23 cellular contexts compared by ENCODE assay signal in genomic region chr16:72367841-72368240, GRCh38.
"Had no signal": no experiment of that assay in that cellular context is flagged by ENCODE, and none has a peak within 500 bp of the region (broad histone marks: within the 10 kb centered on the region; RNA-seq: fewer than 3 reads in every experiment).

No MANE protein-coding gene starts in this region.

- H3K36me3 ChIP-seq: brain microvascular endothelial cell, cardiac muscle cell, Peyer's patch, SJCRH30 had no signal

- DNase-seq: activated CD4-positive, CD25-positive, alpha-beta regulatory T cell; activated CD8-positive, alpha-beta memory T cell treated with anti-CD3 and anti-CD28 coated beads, Interleukin-2, amount 50 U/mL, for 4 hours; activated CD8-positive, alpha-beta T cell treated with anti-CD3 and anti-CD28 coated beads for 36 hours; activated effector memory CD4-positive, alpha-beta T cell treated with anti-CD3 and anti-CD28 coated beads, Interleukin-2, amount 50 U/mL, for 16 hours; activated naive CD4-positive, alpha-beta T cell treated with anti-CD3 and anti-CD28 coated beads for 36 hours; activated naive CD8-positive, alpha-beta T cell treated with anti-CD3 and anti-CD28 coated beads for 36 hours; activated T-cell treated with anti-CD3 and anti-CD28 coated beads, Interleukin-2, amount 50 U/mL, for 1 hour; brain microvascular endothelial cell; NCI-H1105; NCI-H1436 treated with DMSO at 0.1 percent for 48 hours; NCI-H187; NCI-H2081; NCI-H446; NCI-H524; Peyer's patch; Right ventricle myocardium superior; SJCRH30; SK-N-SH; T-helper 1 cell had no signal

- H3K4me3 ChIP-seq: cardiac muscle cell, Peyer's patch, SJCRH30 had no signal

- H3K4me1 Mint-ChIP-seq: activated naive CD8-positive, alpha-beta T cell treated with anti-CD3 and anti-CD28 coated beads for 36 hours had no signal

- H3K27me3 Mint-ChIP-seq: activated CD8-positive, alpha-beta T cell treated with anti-CD3 and anti-CD28 coated beads for 36 hours; activated naive CD8-positive, alpha-beta T cell treated with anti-CD3 and anti-CD28 coated beads for 36 hours had no signal

- H3K27ac Mint-ChIP-seq: activated CD8-positive, alpha-beta T cell treated with anti-CD3 and anti-CD28 coated beads for 36 hours; activated naive CD4-positive, alpha-beta T cell treated with anti-CD3 and anti-CD28 coated beads for 36 hours; activated naive CD8-positive, alpha-beta T cell treated with anti-CD3 and anti-CD28 coated beads for 36 hours; activated T-helper 1 cell treated with anti-CD3 and anti-CD28 coated beads, Interleukin-12 subunit alpha, Interleukin-12 subunit beta, Interleukin-2, Interleukin-4 antibody, amounts not matched to agents 30 ng/mL and 10 ng/mL and 1 ng/mL, durations not matched to agents 14 hours and 24 hours and 36 hours had no signal

- ATAC-seq: activated CD8-positive, alpha-beta T cell treated with anti-CD3 and anti-CD28 coated beads for 36 hours had no signal

- H3K9ac ChIP-seq: SK-N-SH had no signal

- H3K27me3 ChIP-seq: brain microvascular endothelial cell, cardiac muscle cell, Peyer's patch, SJCRH30 had no signal

- H3K9me3 ChIP-seq: Peyer's patch, SJCRH30 had no signal

- H3K9me3 Mint-ChIP-seq: activated naive CD4-positive, alpha-beta T cell treated with anti-CD3 and anti-CD28 coated beads for 36 hours; activated T-helper 1 cell treated with anti-CD3 and anti-CD28 coated beads, Interleukin-12 subunit alpha, Interleukin-12 subunit beta, Interleukin-2, Interleukin-4 antibody, amounts not matched to agents 30 ng/mL and 10 ng/mL and 1 ng/mL, durations not matched to agents 14 hours and 24 hours and 36 hours had no signal

- H3K27ac ChIP-seq: brain microvascular endothelial cell, cardiac muscle cell, Peyer's patch, RWPE1, SJCRH30, VCaP had no signal

- H3K4me1 ChIP-seq: Peyer's patch, SJCRH30 had no signal

- H3K4me3 Mint-ChIP-seq: activated CD8-positive, alpha-beta T cell treated with anti-CD3 and anti-CD28 coated beads for 36 hours; activated naive CD4-positive, alpha-beta T cell treated with anti-CD3 and anti-CD28 coated beads for 36 hours; activated naive CD8-positive, alpha-beta T cell treated with anti-CD3 and anti-CD28 coated beads for 36 hours; activated T-helper 1 cell treated with anti-CD3 and anti-CD28 coated beads, Interleukin-12 subunit alpha, Interleukin-12 subunit beta, Interleukin-2, Interleukin-4 antibody, amounts not matched to agents 30 ng/mL and 10 ng/mL and 1 ng/mL, durations not matched to agents 14 hours and 24 hours and 36 hours had no signal
